ENCODE assay signal across 9 cellular contexts in genomic region chr1:14516974-14517812, GRCh38.
A peak's percentile ranks its signal among the peaks of the same experiment; 100 is the strongest.
DNase-seq lines count a peak whose midpoint lies in the region; TF ChIP-seq lines count a peak whose summit lies in the region.
"Had no signal": no experiment of that assay in that cellular context is flagged by ENCODE, and none has a peak within 500 bp of the region (broad histone marks: within the 10 kb centered on the region; RNA-seq: fewer than 3 reads in every experiment).

No MANE protein-coding gene starts in this region.

- H3K36me3 ChIP-seq in GM06990 (ENCODE audit: control insufficient read depth, insufficient read depth, low read length): no peaks in the 10 kb centered on the region
- no peaks in the 10 kb centered on the region for H3K36me3 ChIP-seq in esophagus squamous epithelium
- no peaks in the 10 kb centered on the region for H3K36me3 ChIP-seq in ovary
- H3K36me3 ChIP-seq in endodermal cell (ENCODE audit: control insufficient read depth, insufficient read depth, low read length): no peaks in the 10 kb centered on the region
- no peaks in the 10 kb centered on the region for H3K36me3 ChIP-seq in ascending aorta

- H3K4me3 Mint-ChIP-seq in endodermal cell: no peak overlapping the region
- H3K4me3 Mint-ChIP-seq: activated T-cell treated with anti-CD3 and anti-CD28 coated beads, Interleukin-2, amount 50 U/mL, for 4 hours had no signal

- H3K27me3 Mint-ChIP-seq in endodermal cell (ENCODE audit: insufficient read depth): peaks cover 10% of the 10 kb centered on the region

- DNase-seq in GM06990 (ENCODE audit: extremely low read depth, insufficient read length) (peak; percentile 71), M059J (ENCODE audit: low read depth) (peak; percentile 93), esophagus squamous epithelium (lab: John Stamatoyannopoulos, UW) (no peak), ovary (peak in 2 of 5 donors; percentile 32 to 51), HuH-7 (ENCODE audit: low spot score) (no peak), endodermal cell (no peak), ascending aorta (ENCODE audit: low spot score in 2 of 2) (no peak)
- no peak for DNase-seq in activated T-cell treated with anti-CD3 and anti-CD28 coated beads, Interleukin-2, amount 50 U/mL, for 1 hour
- DNase-seq: activated T-cell treated with anti-CD3 and anti-CD28 coated beads, Interleukin-2, amount 50 U/mL, for 4 hours had no signal

- WGBS in esophagus squamous epithelium, 2 donors: 17 to 20% methylated on average over 5 to 6 of the region's 6 CpGs
- WGBS in ovary, 3 donors: 47 to 55% (median 48%) methylated on average over 6 of the region's 6 CpGs
- WGBS in endodermal cell (ENCODE audit: insufficient coverage in 1 of 2, insufficient read length in 1 of 2), 2 experiments: 89 to 95% methylated on average over 6 of the region's 6 CpGs

- no peaks in the 10 kb centered on the region for H3K27me3 ChIP-seq in GM06990 (replicated peaks; ENCODE audit: control insufficient read depth, insufficient read depth, low read length)
- no peaks in the 10 kb centered on the region for H3K27me3 ChIP-seq in esophagus squamous epithelium
- H3K27me3 ChIP-seq in ovary: no peaks in the 10 kb centered on the region
- H3K27me3 ChIP-seq in endodermal cell (ENCODE audit: control insufficient read depth, insufficient read depth, low read length, poor library complexity, severe bottlenecking): no peaks in the 10 kb centered on the region
- H3K27me3 ChIP-seq in ascending aorta: no peaks in the 10 kb centered on the region

- no peak overlapping the region for H3K27ac Mint-ChIP-seq in endodermal cell

- peak; percentile 3 for TF ChIP-seq EP300 in ovary (IDR thresholded peaks at IDR 0.05)

- peaks cover 11 to 80% (median 43%) of the 10 kb centered on the region in 3 donors for H3K4me1 ChIP-seq in esophagus squamous epithelium
- H3K4me1 ChIP-seq in ovary (ENCODE audit: insufficient read depth): peaks cover 2% of the 10 kb centered on the region
- H3K4me1 ChIP-seq in endodermal cell (ENCODE audit: control insufficient read depth, insufficient read depth, low read length): no peaks in the 10 kb centered on the region
- no peaks in the 10 kb centered on the region for H3K4me1 ChIP-seq in ascending aorta

- intact Hi-C loops in esophagus squamous epithelium (cut with DNase I): no loop called here
- intact Hi-C loops in ovary (cut with DNase I): no loop called here
- intact Hi-C loops in ascending aorta (cut with DNase I): no loop called here

- H3K4me3 ChIP-seq in GM06990 (replicated peaks; ENCODE audit: low read depth, low read length) (no peak overlapping the region), esophagus squamous epithelium (no peak overlapping the region), ovary (no peak overlapping the region), endodermal cell (ENCODE audit: low read length) (no peak overlapping the region), ascending aorta (no peak overlapping the region)

- H3K27ac ChIP-seq in esophagus squamous epithelium: peak overlapping the region; percentile 69 to 86 (median 81)
- peak overlapping the region in 1 of 2 donors; percentile 17 for H3K27ac ChIP-seq in ovary
- H3K27ac ChIP-seq in endodermal cell (ENCODE audit: low read depth, low read length): no peak overlapping the region
- peak overlapping the region in 1 of 2 donors; percentile 40 for H3K27ac ChIP-seq in ascending aorta

- H3K9me3 ChIP-seq in esophagus squamous epithelium (no peaks in the 10 kb centered on the region), ovary (no peaks in the 10 kb centered on the region), endodermal cell (ENCODE audit: control insufficient read depth, low read length) (no peaks in the 10 kb centered on the region), ascending aorta (no peaks in the 10 kb centered on the region)

- no peak overlapping the region for H3K9ac ChIP-seq in endodermal cell (ENCODE audit: extremely low read depth, low read length, poor library complexity, severe bottlenecking)

- TF ChIP-seq POLR2A in esophagus squamous epithelium (IDR thresholded peaks at IDR 0.05) (no peak), ovary (IDR thresholded peaks at IDR 0.05) (no peak)

- TF ChIP-seq CTCF in GM06990 (IDR thresholded peaks at IDR 0.05; ENCODE audit: insufficient read depth, low read length, poor library complexity, severe bottlenecking) (no peak), esophagus squamous epithelium (IDR thresholded peaks at IDR 0.05) (no peak), ovary (IDR thresholded peaks at IDR 0.05) (no peak), endodermal cell (conservative IDR thresholded peaks at IDR 0.05) (no peak), ascending aorta (IDR thresholded peaks at IDR 0.05) (no peak)

- H3K36me3 Mint-ChIP-seq in endodermal cell (ENCODE audit: low read depth): no peaks in the 10 kb centered on the region

- no peaks in the 10 kb centered on the region for H3K4me1 Mint-ChIP-seq in endodermal cell

- no peaks in the 10 kb centered on the region for H3K9me3 Mint-ChIP-seq in endodermal cell

Comparison
In these comparisons a context has a peak if more than half of its experiments do, and no peak if none do; other contexts are left out.
1. DNase-seq: peak in GM06990 (single experiment) and M059J (single experiment); none in esophagus squamous epithelium (single experiment), HuH-7 (single experiment), endodermal cell (single experiment), activated T-cell treated with anti-CD3 and anti-CD28 coated beads, Interleukin-2, amount 50 U/mL, for 1 hour (single experiment) and ascending aorta (0 of 2).